In the genomic region with DNA sequence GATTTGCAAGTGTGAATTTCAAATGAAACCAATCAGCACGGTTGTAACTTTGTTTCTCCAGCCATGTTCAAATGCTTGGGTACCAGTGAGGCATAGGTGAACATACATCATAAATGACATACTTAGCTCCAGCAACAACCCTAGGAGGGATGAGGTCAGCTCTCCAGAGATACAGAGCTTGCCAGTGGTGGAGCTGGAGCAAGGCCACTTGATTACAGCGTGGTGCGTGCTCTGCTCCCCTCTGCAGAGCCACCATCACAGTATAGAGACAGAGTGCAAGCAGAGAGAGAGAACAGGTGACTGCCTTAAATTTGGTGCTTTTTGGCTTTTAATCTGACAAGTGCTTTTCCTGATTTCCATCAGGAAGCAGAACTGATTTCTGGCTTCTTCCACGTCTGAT, we compare ENCODE assay signal across 19 cellular contexts.
"Had no signal": no experiment of that assay in that cellular context is flagged by ENCODE, and none has a peak within 500 bp of the region (broad histone marks: within the 10 kb centered on the region; RNA-seq: fewer than 3 reads in every experiment).

No MANE protein-coding gene starts in this region.

- ATAC-seq: HepG2, SK-N-SH treated with all-trans-retinoic acid at 6 μM for 48 hours had no signal

- DNase-seq: IMR-90, Kasumi-1, KG1, MM.1S, NCI-H1092 treated with DMSO at 0.1 percent for 48 hours, NCI-H1436, NCI-H187, NCI-H2029, NCI-H2081 treated with DMSO at 0.1 percent for 48 hours, NCI-H2171, NCI-H226, NCI-H446, NCI-H510A, NCI-H526, RPMI8226, SHP77 treated with DMSO at 0.1 percent for 48 hours, SJCRH30 had no signal

- H3K9me3 ChIP-seq: SJCRH30 had no signal

- H3K36me3 ChIP-seq: SJCRH30 had no signal

- H3K27me3 ChIP-seq: SJCRH30 had no signal

- H3K4me3 ChIP-seq: SJCRH30 had no signal

- H3K27ac ChIP-seq: SJCRH30 had no signal
